21 cellular contexts compared by ENCODE assay signal in genomic region chr1:91676030-91676429, GRCh38.
DNase-seq lines count a peak whose midpoint lies in the region; ATAC-seq, FAIRE-seq and TF ChIP-seq lines count a peak whose summit lies in the region.
"Had no signal": no experiment of that assay in that cellular context is flagged by ENCODE, and none has a peak within 500 bp of the region (broad histone marks: within the 10 kb centered on the region; RNA-seq: fewer than 3 reads in every experiment).

No MANE protein-coding gene starts in this region.

- no peaks in the 10 kb centered on the region for H4K20me1 ChIP-seq in HepG2 (ENCODE audit: insufficient read depth, low read length)

- TF ChIP-seq RAD21 in HepG2 (CRISPR knock-in tag; IDR thresholded peaks at IDR 0.05) = no peak

- H3K4me3 ChIP-seq in HepG2 (replicated peaks in 1 of 3; ENCODE audit: insufficient read depth in 1 of 3, low read depth in 2 of 3, low read length in 3 of 3) (no peak overlapping the region), right lobe of liver (no peak overlapping the region), adipocyte (ENCODE audit: low read length) (no peak overlapping the region), foreskin fibroblast (ENCODE audit: low read depth in 1 of 2, low read length in 2 of 2) (no peak overlapping the region)
- H3K4me3 ChIP-seq: GM23338 had no signal

- no peak overlapping the region for H3K27ac ChIP-seq in HepG2 (ENCODE audit: extremely low read length, insufficient read depth, low read length)
- no peak overlapping the region for H3K27ac ChIP-seq in right lobe of liver

- H3K9me3 ChIP-seq in HepG2 (ENCODE audit: low read length) = no peaks in the 10 kb centered on the region
- H3K9me3 ChIP-seq in right lobe of liver = no peaks in the 10 kb centered on the region
- peaks cover 5% of the 10 kb centered on the region for H3K9me3 ChIP-seq in adipocyte (ENCODE audit: control insufficient read depth, low read length)
- H3K9me3 ChIP-seq: BE2C had no signal

- no peak for TF ChIP-seq CTCF in HepG2 (CRISPR knock-in tag; IDR thresholded peaks at IDR 0.05)
- no peak for TF ChIP-seq CTCF in right lobe of liver (IDR thresholded peaks at IDR 0.05)
- no peak for TF ChIP-seq CTCF in foreskin fibroblast (IDR thresholded peaks at IDR 0.05; ENCODE audit: low read depth, low read length)

- DNase-seq in HepG2 (ENCODE audit: low spot score) (no peak), right lobe of liver (no peak), adipocyte (ENCODE audit: low read depth) (no peak), foreskin fibroblast (no peak), NCI-H345 treated with DMSO at 0.1 percent for 48 hours (lab: John Stamatoyannopoulos, UW; ENCODE audit: unreplicated experiment) (no peak), cortex of kidney (lab: John Stamatoyannopoulos, UW) (no peak)
- DNase-seq: ACHN; BE2C; C1 segment of cervical spinal cord; CD4-positive, CD25-positive, alpha-beta regulatory T cell; CD8-positive, alpha-beta memory T cell; COR-L47; DMS153; DMS79; GF-D8; HCEC 1CT had no signal

- TF ChIP-seq POLR2A in HepG2 (IDR thresholded peaks at IDR 0.05; ENCODE audit: insufficient read depth in 1 of 2, low read depth in 2 of 2, low read length in 2 of 2) (no peak), right lobe of liver (IDR thresholded peaks at IDR 0.05) (no peak)

- intact Hi-C loops in HepG2 (cut with micrococcal nuclease; ENCODE audit: unreplicated experiment) (no loop called here), right lobe of liver (cut with DNase I) (no loop called here)

- in situ Hi-C loops in HepG2 (cut with HindIII; ENCODE audit: extremely low pct_ligation_motif_present, low pct_unique_long_range_greater_than_20kb) = no loop called here

- H3K36me3 ChIP-seq in HepG2 (replicated peaks in 1 of 2; ENCODE audit: control insufficient read depth in 1 of 2, insufficient read depth in 2 of 2, low read length in 2 of 2) (no peaks in the 10 kb centered on the region), right lobe of liver (no peaks in the 10 kb centered on the region), adipocyte (ENCODE audit: control insufficient read depth, insufficient read depth, low read length, severe bottlenecking) (peaks cover 15% of the 10 kb centered on the region)
- H3K36me3 ChIP-seq: BE2C had no signal

- POLR2A ChIA-PET in HepG2 (lab: Yijun Ruan, JAX) = no interaction called here

- no peak for FAIRE-seq in HepG2 (lab: Jason Lieb, UNC)
- FAIRE-seq in islet of Langerhans (lab: Jason Lieb, UNC) = peak; percentile 88
- FAIRE-seq: A204.1, H54, HTR-8/SVneo had no signal

- H3K4me1 ChIP-seq in HepG2 (ENCODE audit: insufficient read depth, low read length) = no peaks in the 10 kb centered on the region
- no peaks in the 10 kb centered on the region for H3K4me1 ChIP-seq in right lobe of liver
- H3K4me1 ChIP-seq in adipocyte (ENCODE audit: control insufficient read depth, insufficient read depth, low read length) = peaks cover 33% of the 10 kb centered on the region
- H3K4me1 ChIP-seq: BE2C had no signal

- no peaks in the 10 kb centered on the region for H3K27me3 ChIP-seq in HepG2 (ENCODE audit: control insufficient read depth in 1 of 2, insufficient read depth in 2 of 2, low read length in 2 of 2)
- no peaks in the 10 kb centered on the region for H3K27me3 ChIP-seq in right lobe of liver
- no peaks in the 10 kb centered on the region for H3K27me3 ChIP-seq in adipocyte (replicated peaks; ENCODE audit: control insufficient read depth, insufficient read depth, low read length)
- H3K27me3 ChIP-seq: BE2C had no signal

- CTCF ChIA-PET in HepG2 (lab: Yijun Ruan, JAX; ENCODE audit: low intra/inter-chr PET ratio, low total read pairs) = no interaction called here

- H2AFZ ChIP-seq in HepG2 (ENCODE audit: low read length) = no peak overlapping the region
- H2AFZ ChIP-seq: GM23338 had no signal

- WGBS in HepG2 (ENCODE audit: low lambda C conversion rate) = 36% methylated on average over 2 of the region's 2 CpGs
- WGBS in right lobe of liver (ENCODE audit: insufficient coverage, low coverage, low lambda C conversion rate, missing lambda C conversion rate) = 87% methylated on average over 2 of the region's 2 CpGs

- H3K9ac ChIP-seq in HepG2 (ENCODE audit: insufficient read depth, low read depth, low read length) = no peak overlapping the region
- peak overlapping the region; percentile 23 for H3K9ac ChIP-seq in adipocyte (ENCODE audit: low read length)

- peak; percentile 26; the same call in 2 of the 3 replicates for ATAC-seq in HepG2
- no peak for ATAC-seq in right lobe of liver
- ATAC-seq: GM23338 had no signal

- no TSS peak for BruUV-seq in HepG2 (replicated peaks; lab: Mats Ljungman, UMichigan)

- H3K4me2 ChIP-seq in HepG2 (ENCODE audit: low read depth, low read length) = no peak overlapping the region
- H3K4me2 ChIP-seq: GM23338 had no signal

- TF ChIP-seq EP300 in HepG2 (IDR thresholded peaks at IDR 0.05; ENCODE audit: low read depth in 2 of 2, low read length in 2 of 2) (no peak), HepG2 (CRISPR knock-in tag; IDR thresholded peaks at IDR 0.05; ENCODE audit: borderline replicate concordance) (no peak)

- no peaks in the 10 kb centered on the region for H3K79me2 ChIP-seq in HepG2 (ENCODE audit: insufficient read depth, low read length)

TF ChIP-seq in HepG2, 621 proteins besides CTCF, POLR2A, EP300 and RAD21:
- no peak for TF ChIP-seq PBX2 (CRISPR knock-in tag; IDR thresholded peaks at IDR 0.05)
- no peak for TF ChIP-seq ZNF484 (CRISPR knock-in tag; IDR thresholded peaks at IDR 0.05; ENCODE audit: borderline replicate concordance, low read depth)
- TF ChIP-seq YEATS2 (CRISPR knock-in tag; IDR thresholded peaks at IDR 0.05; ENCODE audit: borderline replicate concordance) = no peak
- peak in 1 of 2 experiments; percentile 22; a peak in 2 of 4 replicates for TF ChIP-seq MAFK (conservative IDR thresholded peaks at IDR 0.05 in 1 of 2, IDR thresholded peaks at IDR 0.05 in 1 of 2; ENCODE audit: low read length in 2 of 2)
TF ChIP-seq in HepG2: peak in this region for 1.
